In genomic region chr22:46330426-46330825, GRCh38 we compare ENCODE assay signal across 1 cellular context.
TF ChIP-seq lines count a peak whose summit lies in the region.

No MANE protein-coding gene starts in this region.

TF ChIP-seq in HCT116, 20 proteins besides CTCF, POLR2A, EP300 and RAD21:
- TF ChIP-seq POLR2AphosphoS5 (IDR thresholded peaks at IDR 0.05; ENCODE audit: low read depth, low read length) (no peak), SRF (IDR thresholded peaks at IDR 0.05; ENCODE audit: low read depth) (no peak)
